ENCODE assay signal across 1 cellular context in the genomic region with DNA sequence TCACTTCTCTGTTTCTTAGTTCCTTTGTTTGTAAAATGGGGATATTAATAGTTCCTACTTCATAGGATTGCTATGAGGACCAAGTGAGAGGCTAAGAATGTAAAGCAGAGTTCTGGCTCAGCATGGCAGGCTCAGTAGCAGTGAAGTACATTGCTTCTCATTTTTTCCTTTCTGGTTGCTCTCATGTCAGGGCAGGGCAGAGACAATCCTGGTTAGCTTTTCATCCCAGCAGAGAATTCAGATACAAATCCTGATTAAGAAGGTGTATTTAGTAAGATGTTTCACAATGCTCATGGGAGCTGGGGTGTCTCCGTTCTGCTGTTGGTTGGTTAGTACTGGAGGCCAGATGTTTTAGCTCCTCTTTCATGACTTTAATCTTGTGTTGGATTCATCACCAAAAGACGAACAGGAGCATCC.
TF ChIP-seq lines count a peak whose summit lies in the region.

No MANE protein-coding gene starts in this region.

TF ChIP-seq in WTC11, 78 proteins besides CTCF, POLR2A, EP300 and RAD21 (continued from another document):
- TF ChIP-seq, protein P1, sequence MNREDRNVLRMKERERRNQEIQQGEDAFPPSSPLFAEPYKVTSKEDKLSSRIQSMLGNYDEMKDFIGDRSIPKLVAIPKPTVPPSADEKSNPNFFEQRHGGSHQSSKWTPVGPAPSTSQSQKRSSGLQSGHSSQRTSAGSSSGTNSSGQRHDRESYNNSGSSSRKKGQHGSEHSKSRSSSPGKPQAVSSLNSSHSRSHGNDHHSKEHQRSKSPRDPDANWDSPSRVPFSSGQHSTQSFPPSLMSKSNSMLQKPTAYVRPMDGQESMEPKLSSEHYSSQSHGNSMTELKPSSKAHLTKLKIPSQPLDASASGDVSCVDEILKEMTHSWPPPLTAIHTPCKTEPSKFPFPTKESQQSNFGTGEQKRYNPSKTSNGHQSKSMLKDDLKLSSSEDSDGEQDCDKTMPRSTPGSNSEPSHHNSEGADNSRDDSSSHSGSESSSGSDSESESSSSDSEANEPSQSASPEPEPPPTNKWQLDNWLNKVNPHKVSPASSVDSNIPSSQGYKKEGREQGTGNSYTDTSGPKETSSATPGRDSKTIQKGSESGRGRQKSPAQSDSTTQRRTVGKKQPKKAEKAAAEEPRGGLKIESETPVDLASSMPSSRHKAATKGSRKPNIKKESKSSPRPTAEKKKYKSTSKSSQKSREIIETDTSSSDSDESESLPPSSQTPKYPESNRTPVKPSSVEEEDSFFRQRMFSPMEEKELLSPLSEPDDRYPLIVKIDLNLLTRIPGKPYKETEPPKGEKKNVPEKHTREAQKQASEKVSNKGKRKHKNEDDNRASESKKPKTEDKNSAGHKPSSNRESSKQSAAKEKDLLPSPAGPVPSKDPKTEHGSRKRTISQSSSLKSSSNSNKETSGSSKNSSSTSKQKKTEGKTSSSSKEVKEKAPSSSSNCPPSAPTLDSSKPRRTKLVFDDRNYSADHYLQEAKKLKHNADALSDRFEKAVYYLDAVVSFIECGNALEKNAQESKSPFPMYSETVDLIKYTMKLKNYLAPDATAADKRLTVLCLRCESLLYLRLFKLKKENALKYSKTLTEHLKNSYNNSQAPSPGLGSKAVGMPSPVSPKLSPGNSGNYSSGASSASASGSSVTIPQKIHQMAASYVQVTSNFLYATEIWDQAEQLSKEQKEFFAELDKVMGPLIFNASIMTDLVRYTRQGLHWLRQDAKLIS (CRISPR knock-in tag; IDR thresholded peaks at IDR 0.05; ENCODE audit: borderline replicate concordance) = no peak
- TF ChIP-seq NR3C1 (CRISPR knock-in tag; conservative IDR thresholded peaks at IDR 0.05; ENCODE audit: low read depth) (no peak), SMAD4 (CRISPR knock-in tag; IDR thresholded peaks at IDR 0.05) (no peak), RELA (CRISPR knock-in tag; IDR thresholded peaks at IDR 0.05; ENCODE audit: borderline replicate concordance) (no peak), ATF1 (CRISPR knock-in tag; IDR thresholded peaks at IDR 0.05) (no peak), SMAD3 (CRISPR knock-in tag; IDR thresholded peaks at IDR 0.05; ENCODE audit: borderline replicate concordance) (no peak), SP1 (CRISPR knock-in tag; conservative IDR thresholded peaks at IDR 0.05) (no peak), TP53 (CRISPR knock-in tag; IDR thresholded peaks at IDR 0.05) (no peak), ZNF425 (CRISPR knock-in tag; conservative IDR thresholded peaks at IDR 0.05) (no peak), FOXJ3 (CRISPR knock-in tag; IDR thresholded peaks at IDR 0.05; ENCODE audit: borderline replicate concordance) (no peak), NFYB (CRISPR knock-in tag; conservative IDR thresholded peaks at IDR 0.05; ENCODE audit: low read depth) (no peak)
- TF ChIP-seq, protein P2, sequence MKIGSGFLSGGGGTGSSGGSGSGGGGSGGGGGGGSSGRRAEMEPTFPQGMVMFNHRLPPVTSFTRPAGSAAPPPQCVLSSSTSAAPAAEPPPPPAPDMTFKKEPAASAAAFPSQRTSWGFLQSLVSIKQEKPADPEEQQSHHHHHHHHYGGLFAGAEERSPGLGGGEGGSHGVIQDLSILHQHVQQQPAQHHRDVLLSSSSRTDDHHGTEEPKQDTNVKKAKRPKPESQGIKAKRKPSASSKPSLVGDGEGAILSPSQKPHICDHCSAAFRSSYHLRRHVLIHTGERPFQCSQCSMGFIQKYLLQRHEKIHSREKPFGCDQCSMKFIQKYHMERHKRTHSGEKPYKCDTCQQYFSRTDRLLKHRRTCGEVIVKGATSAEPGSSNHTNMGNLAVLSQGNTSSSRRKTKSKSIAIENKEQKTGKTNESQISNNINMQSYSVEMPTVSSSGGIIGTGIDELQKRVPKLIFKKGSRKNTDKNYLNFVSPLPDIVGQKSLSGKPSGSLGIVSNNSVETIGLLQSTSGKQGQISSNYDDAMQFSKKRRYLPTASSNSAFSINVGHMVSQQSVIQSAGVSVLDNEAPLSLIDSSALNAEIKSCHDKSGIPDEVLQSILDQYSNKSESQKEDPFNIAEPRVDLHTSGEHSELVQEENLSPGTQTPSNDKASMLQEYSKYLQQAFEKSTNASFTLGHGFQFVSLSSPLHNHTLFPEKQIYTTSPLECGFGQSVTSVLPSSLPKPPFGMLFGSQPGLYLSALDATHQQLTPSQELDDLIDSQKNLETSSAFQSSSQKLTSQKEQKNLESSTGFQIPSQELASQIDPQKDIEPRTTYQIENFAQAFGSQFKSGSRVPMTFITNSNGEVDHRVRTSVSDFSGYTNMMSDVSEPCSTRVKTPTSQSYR (CRISPR knock-in tag; IDR thresholded peaks at IDR 0.05) = no peak
- TF ChIP-seq, protein P3, sequence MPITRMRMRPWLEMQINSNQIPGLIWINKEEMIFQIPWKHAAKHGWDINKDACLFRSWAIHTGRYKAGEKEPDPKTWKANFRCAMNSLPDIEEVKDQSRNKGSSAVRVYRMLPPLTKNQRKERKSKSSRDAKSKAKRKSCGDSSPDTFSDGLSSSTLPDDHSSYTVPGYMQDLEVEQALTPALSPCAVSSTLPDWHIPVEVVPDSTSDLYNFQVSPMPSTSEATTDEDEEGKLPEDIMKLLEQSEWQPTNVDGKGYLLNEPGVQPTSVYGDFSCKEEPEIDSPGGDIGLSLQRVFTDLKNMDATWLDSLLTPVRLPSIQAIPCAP (CRISPR knock-in tag; IDR thresholded peaks at IDR 0.05) = no peak
